ENCODE assay signal across 22 cellular contexts in genomic region chr11:122516686-122517085, GRCh38.
A peak's percentile ranks its signal among the peaks of the same experiment; 100 is the strongest.
DNase-seq lines count a peak whose midpoint lies in the region; ATAC-seq and TF ChIP-seq lines count a peak whose summit lies in the region.
"Had no signal": no experiment of that assay in that cellular context is flagged by ENCODE, and none has a peak within 500 bp of the region (broad histone marks: within the 10 kb centered on the region; RNA-seq: fewer than 3 reads in every experiment).

No MANE protein-coding gene starts in this region.

- H3K27ac ChIP-seq in GM23248 = no peak overlapping the region
- H3K27ac ChIP-seq: 22Rv1, SK-N-MC had no signal

- no peaks in the 10 kb centered on the region for H3K9me3 Mint-ChIP-seq in chondrocyte (ENCODE audit: low read depth)

- H3K4me3 Mint-ChIP-seq in chondrocyte (ENCODE audit: unreplicated experiment) = no peak overlapping the region
- H3K4me3 Mint-ChIP-seq: B cell, CD14-positive monocyte had no signal

- peak overlapping the region; percentile 21 for H3K4me2 ChIP-seq in GM23248 (ENCODE audit: unreplicated experiment)

- no peaks in the 10 kb centered on the region for H3K9me2 ChIP-seq in GM23248 (ENCODE audit: insufficient read depth)

- H3K27me3 ChIP-seq in GM23248 (replicated peaks; ENCODE audit: insufficient read depth) = 0 out of 2 replicates have a peak, but pooled peaks cover 8% of the 10 kb centered on the region

- no peak overlapping the region for H2AFZ ChIP-seq in GM23248

- no peaks in the 10 kb centered on the region for H4K20me1 ChIP-seq in GM23248 (ENCODE audit: insufficient read depth)

- H3K79me2 ChIP-seq in GM23248 (ENCODE audit: insufficient read depth) = no peaks in the 10 kb centered on the region

- no peaks in the 10 kb centered on the region for H3K27me3 Mint-ChIP-seq in chondrocyte (ENCODE audit: low read depth)

- H3K4me1 Mint-ChIP-seq in chondrocyte (ENCODE audit: low read depth) = no peaks in the 10 kb centered on the region
- H3K4me1 Mint-ChIP-seq: B cell had no signal

- no peaks in the 10 kb centered on the region for H3K9me3 ChIP-seq in GM23248 (ENCODE audit: low read depth)

- H3K4me1 ChIP-seq in GM23248 (ENCODE audit: insufficient read depth) = peaks cover 9% of the 10 kb centered on the region

- WGBS in GM23248 (ENCODE audit: low coverage in 1 of 2, low lambda C conversion rate in 2 of 2, missing lambda C conversion rate in 2 of 2), 2 experiments = 0 to 2% methylated on average over 2 of the region's 2 CpGs

- no peaks in the 10 kb centered on the region for H3K36me3 Mint-ChIP-seq in chondrocyte (ENCODE audit: low read depth)
- H3K36me3 Mint-ChIP-seq: CD14-positive monocyte had no signal

- no peaks in the 10 kb centered on the region for H3K36me3 ChIP-seq in GM23248 (ENCODE audit: low read depth)

- H3K9ac ChIP-seq in GM23248 = no peak overlapping the region

- 0 out of 2 replicates have a peak, but pooled peaks cover 5% of the 10 kb centered on the region for H3F3A ChIP-seq in GM23248 (ENCODE audit: insufficient read depth)

- H3K27ac Mint-ChIP-seq in chondrocyte (ENCODE audit: unreplicated experiment) = no peak overlapping the region
- H3K27ac Mint-ChIP-seq: B cell, CD14-positive monocyte had no signal

- in situ Hi-C loops in GM23248 (cut with MboI) = loop anchor here (25.0 kb wide), 1 partner anchor 1204 kb away; no protein-coding TSS in a partner anchor

- ATAC-seq in SK-N-SH treated with all-trans-retinoic acid at 6 μM for 48 hours = peak; percentile 66
- no peak for ATAC-seq in GM18519 (IDR thresholded peaks at IDR 0.05; ENCODE audit: low FRiP score, unreplicated experiment)

- TF ChIP-seq CTCF in fibroblast of the aortic adventitia (IDR thresholded peaks at IDR 0.05; ENCODE audit: insufficient read depth, low read length) (no peak), chondrocyte (IDR thresholded peaks at IDR 0.05) (no peak)

- no peak overlapping the region for H3K4me3 ChIP-seq in GM23248
- H3K4me3 ChIP-seq in fibroblast of the aortic adventitia (ENCODE audit: low read depth, low read length) = no peak overlapping the region
- H3K4me3 ChIP-seq: SK-N-MC had no signal

- peak; percentile 56 for DNase-seq in DMS153 (lab: John Stamatoyannopoulos, UW)
- no peak for DNase-seq in DMS153 treated with DMSO at 0.1 percent for 48 hours (lab: John Stamatoyannopoulos, UW; ENCODE audit: unreplicated experiment)
- DNase-seq in GM23248 = peak; percentile 23
- DNase-seq in fibroblast of the aortic adventitia (ENCODE audit: low read depth) = peak; percentile 27
- no peak for DNase-seq in chondrocyte (ENCODE audit: low spot score)
- DNase-seq in NCI-H2107 (lab: John Stamatoyannopoulos, UW) = no peak
- DNase-seq: H7, KBM-7, MM.1S, NCI-H1048, NCI-H1436, NCI-H187 treated with DMSO at 0.1 percent for 48 hours, NCI-H345, NCI-H774, RPMI8226, SHP77 had no signal

TF ChIP-seq in SK-N-SH treated with all-trans-retinoic acid at 6 μM for 48 hours, 23 proteins besides CTCF, POLR2A, EP300 and RAD21:
- no peak for TF ChIP-seq ZFP3 (CRISPR knock-in tag; IDR thresholded peaks at IDR 0.05)
- peak; percentile 95 for TF ChIP-seq ZFP30 (CRISPR knock-in tag; IDR thresholded peaks at IDR 0.05)
- TF ChIP-seq, protein P1, sequence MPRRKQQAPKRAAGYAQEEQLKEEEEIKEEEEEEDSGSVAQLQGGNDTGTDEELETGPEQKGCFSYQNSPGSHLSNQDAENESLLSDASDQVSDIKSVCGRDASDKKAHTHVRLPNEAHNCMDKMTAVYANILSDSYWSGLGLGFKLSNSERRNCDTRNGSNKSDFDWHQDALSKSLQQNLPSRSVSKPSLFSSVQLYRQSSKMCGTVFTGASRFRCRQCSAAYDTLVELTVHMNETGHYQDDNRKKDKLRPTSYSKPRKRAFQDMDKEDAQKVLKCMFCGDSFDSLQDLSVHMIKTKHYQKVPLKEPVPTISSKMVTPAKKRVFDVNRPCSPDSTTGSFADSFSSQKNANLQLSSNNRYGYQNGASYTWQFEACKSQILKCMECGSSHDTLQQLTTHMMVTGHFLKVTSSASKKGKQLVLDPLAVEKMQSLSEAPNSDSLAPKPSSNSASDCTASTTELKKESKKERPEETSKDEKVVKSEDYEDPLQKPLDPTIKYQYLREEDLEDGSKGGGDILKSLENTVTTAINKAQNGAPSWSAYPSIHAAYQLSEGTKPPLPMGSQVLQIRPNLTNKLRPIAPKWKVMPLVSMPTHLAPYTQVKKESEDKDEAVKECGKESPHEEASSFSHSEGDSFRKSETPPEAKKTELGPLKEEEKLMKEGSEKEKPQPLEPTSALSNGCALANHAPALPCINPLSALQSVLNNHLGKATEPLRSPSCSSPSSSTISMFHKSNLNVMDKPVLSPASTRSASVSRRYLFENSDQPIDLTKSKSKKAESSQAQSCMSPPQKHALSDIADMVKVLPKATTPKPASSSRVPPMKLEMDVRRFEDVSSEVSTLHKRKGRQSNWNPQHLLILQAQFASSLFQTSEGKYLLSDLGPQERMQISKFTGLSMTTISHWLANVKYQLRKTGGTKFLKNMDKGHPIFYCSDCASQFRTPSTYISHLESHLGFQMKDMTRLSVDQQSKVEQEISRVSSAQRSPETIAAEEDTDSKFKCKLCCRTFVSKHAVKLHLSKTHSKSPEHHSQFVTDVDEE (CRISPR knock-in tag; IDR thresholded peaks at IDR 0.05) = peak; percentile 74; the same call in 1 of the 2 replicates
- no peak for TF ChIP-seq ZNF70 (CRISPR knock-in tag; IDR thresholded peaks at IDR 0.05)
- no peak for TF ChIP-seq PPARA (CRISPR knock-in tag; IDR thresholded peaks at IDR 0.05; ENCODE audit: borderline replicate concordance)
- no peak for TF ChIP-seq ARNTL (CRISPR knock-in tag; IDR thresholded peaks at IDR 0.05; ENCODE audit: borderline replicate concordance, low read depth)
- TF ChIP-seq TCF4 (CRISPR knock-in tag; IDR thresholded peaks at IDR 0.05; ENCODE audit: borderline replicate concordance) = peak; percentile 94
- TF ChIP-seq, protein P2, sequence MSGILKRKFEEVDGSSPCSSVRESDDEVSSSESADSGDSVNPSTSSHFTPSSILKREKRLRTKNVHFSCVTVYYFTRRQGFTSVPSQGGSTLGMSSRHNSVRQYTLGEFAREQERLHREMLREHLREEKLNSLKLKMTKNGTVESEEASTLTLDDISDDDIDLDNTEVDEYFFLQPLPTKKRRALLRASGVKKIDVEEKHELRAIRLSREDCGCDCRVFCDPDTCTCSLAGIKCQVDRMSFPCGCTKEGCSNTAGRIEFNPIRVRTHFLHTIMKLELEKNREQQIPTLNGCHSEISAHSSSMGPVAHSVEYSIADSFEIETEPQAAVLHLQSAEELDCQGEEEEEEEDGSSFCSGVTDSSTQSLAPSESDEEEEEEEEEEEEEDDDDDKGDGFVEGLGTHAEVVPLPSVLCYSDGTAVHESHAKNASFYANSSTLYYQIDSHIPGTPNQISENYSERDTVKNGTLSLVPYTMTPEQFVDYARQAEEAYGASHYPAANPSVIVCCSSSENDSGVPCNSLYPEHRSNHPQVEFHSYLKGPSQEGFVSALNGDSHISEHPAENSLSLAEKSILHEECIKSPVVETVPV (CRISPR knock-in tag; IDR thresholded peaks at IDR 0.05) = peak; percentile 13; the same call in 1 of the 2 replicates
- TF ChIP-seq OSR1 (CRISPR knock-in tag; IDR thresholded peaks at IDR 0.05) = no peak
- TF ChIP-seq RARB (CRISPR knock-in tag; IDR thresholded peaks at IDR 0.05) = no peak

Comparison
In these comparisons a context has a peak if more than half of its experiments do, and no peak if none do; other contexts are left out.
1. DNase-seq: peak in DMS153 (single experiment), GM23248 (single experiment) and fibroblast of the aortic adventitia (single experiment); none in DMS153 treated with DMSO at 0.1 percent for 48 hours (single experiment), chondrocyte (single experiment) and NCI-H2107 (single experiment).